13 cellular contexts compared by ENCODE assay signal in genomic region chr5:150613991-150614650, GRCh38. TPM values are rescaled to one million over a fixed set of nuclear protein-coding genes. Genes with fewer than 3 reads are reported as not detected.
DNase-seq lines count a peak whose midpoint lies in the region; ATAC-seq and TF ChIP-seq lines count a peak whose summit lies in the region.
"Had no signal": no experiment of that assay in that cellular context is flagged by ENCODE, and none has a peak within 500 bp of the region (broad histone marks: within the 10 kb centered on the region; RNA-seq: fewer than 3 reads in every experiment).

No MANE protein-coding gene starts in this region.

- intact Hi-C loops in ovary (cut with DNase I): no loop called here

- no peaks in the 10 kb centered on the region for H3K9me2 ChIP-seq in DOHH2 (replicated peaks; ENCODE audit: control insufficient read depth, low read length)
- no peaks in the 10 kb centered on the region for H3K9me2 ChIP-seq in OCI-LY1 (ENCODE audit: low read depth, low read length)

- TF ChIP-seq CTCF in DOHH2 (IDR thresholded peaks at IDR 0.05; ENCODE audit: low read depth, low read length, poor library complexity, severe bottlenecking) (peak; percentile 33), OCI-LY1 (IDR thresholded peaks at IDR 0.05; ENCODE audit: low read length) (peak; percentile 15; the same call in 1 of the 2 replicates), fibroblast of pulmonary artery (IDR thresholded peaks at IDR 0.05; ENCODE audit: low read length, missing control alignments) (peak; percentile 28), ovary (IDR thresholded peaks at IDR 0.05) (no peak)

- no peak for ATAC-seq in effector memory CD8-positive, alpha-beta T cell (replicated peaks)

- peaks cover 19 to 31% of the 10 kb centered on the region in 2 donors for H3K27me3 Mint-ChIP-seq in effector memory CD8-positive, alpha-beta T cell

- H3F3A ChIP-seq in DOHH2 (ENCODE audit: control insufficient read depth, insufficient read depth) (no peaks in the 10 kb centered on the region), OCI-LY1 (ENCODE audit: insufficient read depth, low read length) (no peaks in the 10 kb centered on the region)

- no peak overlapping the region for H3K4me2 ChIP-seq in DOHH2 (ENCODE audit: low read length)
- no peak overlapping the region for H3K4me2 ChIP-seq in OCI-LY1 (ENCODE audit: low read length)

- H3K27me3 ChIP-seq in DOHH2 (ENCODE audit: control insufficient read depth, low read length): peaks cover 3% of the 10 kb centered on the region; the same call in 1 of the 2 replicates
- peaks cover 5% of the 10 kb centered on the region; the same call in 1 of the 2 replicates for H3K27me3 ChIP-seq in OCI-LY1 (ENCODE audit: insufficient read depth, low read length)
- H3K27me3 ChIP-seq in ovary: no peaks in the 10 kb centered on the region
- H3K27me3 ChIP-seq: tibial nerve had no signal

- H4K20me1 ChIP-seq in DOHH2 (ENCODE audit: control insufficient read depth, insufficient read depth, low read depth, low read length): no peaks in the 10 kb centered on the region
- H4K20me1 ChIP-seq in OCI-LY1 (ENCODE audit: insufficient read depth, low read length): no peaks in the 10 kb centered on the region

- H3K4me3 ChIP-seq in DOHH2 (ENCODE audit: low read length): no peak overlapping the region
- no peak overlapping the region for H3K4me3 ChIP-seq in OCI-LY1 (ENCODE audit: low read depth, low read length, poor library complexity, severe bottlenecking)
- H3K4me3 ChIP-seq in fibroblast of pulmonary artery (replicated peaks; ENCODE audit: low read depth, low read length): no peak overlapping the region
- no peak overlapping the region for H3K4me3 ChIP-seq in ovary
- H3K4me3 ChIP-seq: HAP-1, tibial nerve had no signal

- DNase-seq in fibroblast of pulmonary artery (ENCODE audit: low read depth) (no peak), ovary (peak in 2 of 5 donors; percentile 59 to 62), cerebellum (ENCODE audit: low spot score) (no peak), NCI-H2196 (lab: John Stamatoyannopoulos, UW; ENCODE audit: unreplicated experiment) (no peak)
- DNase-seq in effector memory CD8-positive, alpha-beta T cell: no peak
- no peak for DNase-seq in activated T-cell treated with anti-CD3 and anti-CD28 coated beads, Interleukin-2, amount 50 U/mL, for 1 hour
- DNase-seq: C1 segment of cervical spinal cord, mesenchymal stem cell had no signal

- H3K4me1 ChIP-seq in DOHH2 (ENCODE audit: control insufficient read depth, low read length) (no peaks in the 10 kb centered on the region), OCI-LY1 (ENCODE audit: insufficient read depth, low read length, severe bottlenecking) (no peaks in the 10 kb centered on the region), ovary (ENCODE audit: insufficient read depth) (peaks cover 47% of the 10 kb centered on the region)

- no peaks in the 10 kb centered on the region for H3K9me3 ChIP-seq in DOHH2 (ENCODE audit: control insufficient read depth, insufficient read depth, low read length)
- no peaks in the 10 kb centered on the region for H3K9me3 ChIP-seq in OCI-LY1 (ENCODE audit: low read length)
- no peaks in the 10 kb centered on the region for H3K9me3 ChIP-seq in ovary
- H3K9me3 ChIP-seq: HAP-1, tibial nerve had no signal

- no peak overlapping the region for H3K4me3 Mint-ChIP-seq in effector memory CD8-positive, alpha-beta T cell
- H3K4me3 Mint-ChIP-seq: activated T-helper 1 cell treated with anti-CD3 and anti-CD28 coated beads, Interleukin-12 subunit alpha, Interleukin-12 subunit beta, Interleukin-2, Interleukin-4 antibody, amounts not matched to agents 30 ng/mL and 10 ng/mL and 1 ng/mL, durations not matched to agents 14 hours and 24 hours and 36 hours had no signal

- H3K36me3 ChIP-seq in DOHH2 (ENCODE audit: control insufficient read depth, low read length) (no peaks in the 10 kb centered on the region), OCI-LY1 (ENCODE audit: insufficient read depth, low read length) (no peaks in the 10 kb centered on the region), ovary (no peaks in the 10 kb centered on the region)
- H3K36me3 ChIP-seq: HAP-1, tibial nerve had no signal

- H3K27ac ChIP-seq in DOHH2 (ENCODE audit: low read depth, low read length) (no peak overlapping the region), OCI-LY1 (ENCODE audit: low read depth, low read length, poor library complexity, severe bottlenecking) (no peak overlapping the region), ovary (peak overlapping the region; percentile 27 to 73)

- 53 to 60% (median 54%) methylated on average over 7 to 9 of the region's 9 CpGs for WGBS in ovary, 3 donors

- H3K9ac ChIP-seq in OCI-LY1 (ENCODE audit: low read length): no peak overlapping the region

- no peaks in the 10 kb centered on the region for H3K9me3 Mint-ChIP-seq in effector memory CD8-positive, alpha-beta T cell
- H3K9me3 Mint-ChIP-seq: activated T-helper 1 cell treated with anti-CD3 and anti-CD28 coated beads, Interleukin-12 subunit alpha, Interleukin-12 subunit beta, Interleukin-2, Interleukin-4 antibody, amounts not matched to agents 30 ng/mL and 10 ng/mL and 1 ng/mL, durations not matched to agents 14 hours and 24 hours and 36 hours had no signal

- no peaks in the 10 kb centered on the region for H3K4me1 Mint-ChIP-seq in effector memory CD8-positive, alpha-beta T cell (ENCODE audit: low read depth in 2 of 2)

- H3K36me3 Mint-ChIP-seq in effector memory CD8-positive, alpha-beta T cell (ENCODE audit: insufficient read depth): peaks cover 2% of the 10 kb centered on the region

- TF ChIP-seq POLR2A in ovary (IDR thresholded peaks at IDR 0.05): no peak

- no peak overlapping the region for H2AFZ ChIP-seq in OCI-LY1 (ENCODE audit: low read length)

- no peak for TF ChIP-seq EP300 in ovary (IDR thresholded peaks at IDR 0.05)

- H3K79me2 ChIP-seq in DOHH2 (ENCODE audit: control insufficient read depth, low read length) (no peaks in the 10 kb centered on the region), OCI-LY1 (ENCODE audit: insufficient read depth, low read length) (no peaks in the 10 kb centered on the region)

- no peak overlapping the region for H3K27ac Mint-ChIP-seq in effector memory CD8-positive, alpha-beta T cell
- H3K27ac Mint-ChIP-seq: activated T-helper 1 cell treated with anti-CD3 and anti-CD28 coated beads, Interleukin-12 subunit alpha, Interleukin-12 subunit beta, Interleukin-2, Interleukin-4 antibody, amounts not matched to agents 30 ng/mL and 10 ng/mL and 1 ng/mL, durations not matched to agents 14 hours and 24 hours and 36 hours had no signal

RNA-seq across cellular contexts. Expression of gene SYNPO, which starts 26.3 kb away (rescaled TPM):
- total RNA-seq in ovary: 100 to 1,000 TPM in 3 of 7 donors, 10 to 100 TPM in 3, 1 to 10 TPM in 1; 8.3 to 174 (median 70.2) TPM
- polyA plus RNA-seq in ovary: 10 to 100 TPM; 31.0 to 86.9 TPM
- total RNA-seq in cerebellum: 1.4 TPM
- total RNA-seq: activated T-helper 1 cell treated with anti-CD3 and anti-CD28 coated beads, Interleukin-12 subunit alpha, Interleukin-12 subunit beta, Interleukin-2, Interleukin-4 antibody, amounts not matched to agents 30 ng/mL and 10 ng/mL and 1 ng/mL, durations not matched to agents 14 hours and 24 hours and 36 hours had no signal

RNA-seq across cellular contexts. Expression of gene MYOZ3, which starts 46.9 kb away (rescaled TPM):
- total RNA-seq in ovary (1 to 10 TPM in 4 of 7 donors, under 1 TPM in 3; 0.36 to 2.6 (median 1.2) TPM), cerebellum (1.8 TPM)
- polyA plus RNA-seq in ovary: 1 to 10 TPM; 1.6 to 2.7 TPM

Comparison
In these comparisons a context has a peak if more than half of its experiments do, and no peak if none do; other contexts are left out.
1. H3K27ac ChIP-seq: peak in ovary (2 of 2); none in DOHH2 (single experiment) and OCI-LY1 (single experiment).
2. CTCF ChIP-seq: peak in DOHH2 (single experiment), OCI-LY1 (single experiment) and fibroblast of pulmonary artery (single experiment); none in ovary (0 of 3).